In genomic region chr3:124133366-124133940, GRCh38 we compare ENCODE assay signal across 18 cellular contexts.
DNase-seq lines count a peak whose midpoint lies in the region; ATAC-seq and TF ChIP-seq lines count a peak whose summit lies in the region.
"Had no signal": no experiment of that assay in that cellular context is flagged by ENCODE, and none has a peak within 500 bp of the region (broad histone marks: within the 10 kb centered on the region; RNA-seq: fewer than 3 reads in every experiment).

No MANE protein-coding gene starts in this region.

- DNase-seq in left ventricle myocardium superior: no peak
- DNase-seq in cardiac septum (ENCODE audit: low spot score): no peak
- no peak for DNase-seq in coronary artery (ENCODE audit: low spot score)
- no peak for DNase-seq in testis
- DNase-seq in foreskin fibroblast: no peak
- DNase-seq in DMS 273 treated with DMSO at 0.1 percent for 48 hours (lab: John Stamatoyannopoulos, UW): no peak
- DNase-seq: ACHN; BE2C; C1 segment of cervical spinal cord; CD4-positive, CD25-positive, alpha-beta regulatory T cell; CD8-positive, alpha-beta memory T cell; COR-L47; GOT3; H7; HFFc6 had no signal

- no peaks in the 10 kb centered on the region for H3K36me3 ChIP-seq in testis (ENCODE audit: low read depth, missing control alignments)
- H3K36me3 ChIP-seq: BE2C had no signal

- TF ChIP-seq CTCF in coronary artery (IDR thresholded peaks at IDR 0.05): no peak
- no peak for TF ChIP-seq CTCF in testis (IDR thresholded peaks at IDR 0.05)
- TF ChIP-seq CTCF in foreskin fibroblast (IDR thresholded peaks at IDR 0.05; ENCODE audit: low read depth, low read length): no peak

- 58 to 59% methylated on average over 6 of the region's 6 CpGs for WGBS in testis, 2 donors

- intact Hi-C loops in left ventricle myocardium superior (cut with micrococcal nuclease) (no loop called here), cardiac septum (cut with DNase I) (no loop called here), testis (cut with DNase I; ENCODE audit: low total_unique reads) (no loop called here)

- no peak for TF ChIP-seq POLR2A in testis (IDR thresholded peaks at IDR 0.05)

- H3K9me3 ChIP-seq in testis: no peaks in the 10 kb centered on the region
- H3K9me3 ChIP-seq: BE2C had no signal

- H3K27ac ChIP-seq in coronary artery (peak overlapping the region; percentile 9 to 66), testis (peak overlapping the region; percentile 7 to 55)

- H3K4me1 ChIP-seq in testis: peaks cover 12% of the 10 kb centered on the region

- H3K27me3 ChIP-seq in testis: no peaks in the 10 kb centered on the region
- H3K27me3 ChIP-seq: BE2C had no signal

- peak; percentile 61 for ATAC-seq in left ventricle myocardium superior
- ATAC-seq in GM21526 (IDR thresholded peaks at IDR 0.05; ENCODE audit: low FRiP score, unreplicated experiment): no peak
- ATAC-seq: HCT116, HepG2 had no signal

- H3K4me3 ChIP-seq in coronary artery: no peak overlapping the region
- H3K4me3 ChIP-seq in testis: no peak overlapping the region
- no peak overlapping the region for H3K4me3 ChIP-seq in foreskin fibroblast (ENCODE audit: low read depth in 1 of 2, low read length in 2 of 2)
